Comparison of ENCODE assay signal across 1 cellular context in the genomic region with DNA sequence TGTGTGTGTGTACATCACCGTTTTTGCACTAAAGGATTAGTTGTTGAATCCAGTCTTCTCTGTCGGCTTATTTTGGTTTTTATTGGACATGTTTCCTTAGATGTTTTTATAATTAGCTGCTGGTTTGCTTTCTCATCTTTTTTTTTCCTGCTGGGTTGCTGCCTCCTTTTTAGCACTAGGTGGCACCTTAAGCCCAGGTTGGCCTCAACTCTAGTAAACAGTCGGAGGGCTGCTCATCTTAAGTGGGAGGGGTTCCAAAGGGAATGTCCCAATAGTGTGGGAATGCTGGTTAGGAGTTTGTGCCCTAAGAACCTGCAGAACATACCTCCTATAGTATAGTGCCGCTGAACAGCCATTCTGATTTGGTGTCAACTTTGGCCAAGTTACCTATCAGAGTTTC.
TF ChIP-seq lines count a peak whose summit lies in the region.

No MANE protein-coding gene starts in this region.

TF ChIP-seq in GM23338, 12 proteins besides CTCF, POLR2A, EP300 and RAD21 (continued from another document):
- no peak for TF ChIP-seq CREB1 (CRISPR knock-in tag; IDR thresholded peaks at IDR 0.05; ENCODE audit: low read depth)
- no peak for TF ChIP-seq EZH2 (IDR thresholded peaks at IDR 0.05; ENCODE audit: low read depth, unreplicated experiment)
- no peak for TF ChIP-seq ZNF114 (CRISPR knock-in tag; IDR thresholded peaks at IDR 0.05)
- TF ChIP-seq JUNB (IDR thresholded peaks at IDR 0.05; ENCODE audit: unreplicated experiment), result no peak
- TF ChIP-seq EZH2phosphoT487 (IDR thresholded peaks at IDR 0.05; ENCODE audit: unreplicated experiment), result no peak
- TF ChIP-seq, protein P1, sequence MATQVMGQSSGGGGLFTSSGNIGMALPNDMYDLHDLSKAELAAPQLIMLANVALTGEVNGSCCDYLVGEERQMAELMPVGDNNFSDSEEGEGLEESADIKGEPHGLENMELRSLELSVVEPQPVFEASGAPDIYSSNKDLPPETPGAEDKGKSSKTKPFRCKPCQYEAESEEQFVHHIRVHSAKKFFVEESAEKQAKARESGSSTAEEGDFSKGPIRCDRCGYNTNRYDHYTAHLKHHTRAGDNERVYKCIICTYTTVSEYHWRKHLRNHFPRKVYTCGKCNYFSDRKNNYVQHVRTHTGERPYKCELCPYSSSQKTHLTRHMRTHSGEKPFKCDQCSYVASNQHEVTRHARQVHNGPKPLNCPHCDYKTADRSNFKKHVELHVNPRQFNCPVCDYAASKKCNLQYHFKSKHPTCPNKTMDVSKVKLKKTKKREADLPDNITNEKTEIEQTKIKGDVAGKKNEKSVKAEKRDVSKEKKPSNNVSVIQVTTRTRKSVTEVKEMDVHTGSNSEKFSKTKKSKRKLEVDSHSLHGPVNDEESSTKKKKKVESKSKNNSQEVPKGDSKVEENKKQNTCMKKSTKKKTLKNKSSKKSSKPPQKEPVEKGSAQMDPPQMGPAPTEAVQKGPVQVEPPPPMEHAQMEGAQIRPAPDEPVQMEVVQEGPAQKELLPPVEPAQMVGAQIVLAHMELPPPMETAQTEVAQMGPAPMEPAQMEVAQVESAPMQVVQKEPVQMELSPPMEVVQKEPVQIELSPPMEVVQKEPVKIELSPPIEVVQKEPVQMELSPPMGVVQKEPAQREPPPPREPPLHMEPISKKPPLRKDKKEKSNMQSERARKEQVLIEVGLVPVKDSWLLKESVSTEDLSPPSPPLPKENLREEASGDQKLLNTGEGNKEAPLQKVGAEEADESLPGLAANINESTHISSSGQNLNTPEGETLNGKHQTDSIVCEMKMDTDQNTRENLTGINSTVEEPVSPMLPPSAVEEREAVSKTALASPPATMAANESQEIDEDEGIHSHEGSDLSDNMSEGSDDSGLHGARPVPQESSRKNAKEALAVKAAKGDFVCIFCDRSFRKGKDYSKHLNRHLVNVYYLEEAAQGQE (IDR thresholded peaks at IDR 0.05; ENCODE audit: unreplicated experiment), result no peak
- no peak for TF ChIP-seq NANOG (IDR thresholded peaks at IDR 0.05; ENCODE audit: borderline replicate concordance)
